Comparison of ENCODE assay signal across 7 cellular contexts in the genomic region with DNA sequence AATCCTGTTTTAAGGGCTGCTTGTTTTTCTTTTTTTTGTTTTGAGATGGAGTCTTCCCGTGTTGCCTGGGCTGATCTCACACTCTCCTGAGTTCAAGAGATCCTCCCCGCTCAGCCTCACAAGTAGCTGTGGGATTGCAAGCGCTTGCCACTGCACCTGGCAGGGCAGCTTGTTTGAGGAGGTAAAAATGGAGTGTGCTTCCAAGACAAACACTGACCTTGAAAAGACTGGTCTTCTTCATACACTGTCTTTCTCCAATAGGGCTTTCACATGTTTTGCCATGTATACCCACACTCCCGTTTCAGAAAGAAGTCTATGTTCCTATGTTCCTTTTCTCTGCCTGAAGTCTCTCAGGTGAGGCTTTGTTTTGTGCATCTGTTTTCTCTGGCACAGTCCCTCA.
"Had no signal": no experiment of that assay in that cellular context is flagged by ENCODE, and none has a peak within 500 bp of the region (broad histone marks: within the 10 kb centered on the region; RNA-seq: fewer than 3 reads in every experiment).

No MANE protein-coding gene starts in this region.

- DNase-seq: GM23248, GOT3, H7, HCEC 1CT, IMR-90, KG1 had no signal

- H3K4me3 ChIP-seq: GM23248, K562 had no signal

- ATAC-seq: K562 had no signal

- H3K27ac ChIP-seq: GM23248 had no signal
